In genomic region chr11:13292970-13293369, GRCh38 we compare ENCODE assay signal across 23 cellular contexts.
"Had no signal": no experiment of that assay in that cellular context is flagged by ENCODE, and none has a peak within 500 bp of the region (broad histone marks: within the 10 kb centered on the region; RNA-seq: fewer than 3 reads in every experiment).

No MANE protein-coding gene starts in this region.

- DNase-seq: activated CD4-positive, alpha-beta T cell treated with anti-CD3 and anti-CD28 coated beads, Interleukin-2, amount 10 ng/mL, durations not matched to agents 7 days and 5 days; activated CD8-positive, alpha-beta memory T cell treated with anti-CD3 and anti-CD28 coated beads, Interleukin-2, amount 50 U/mL, for 4 hours; activated CD8-positive, alpha-beta T cell treated with anti-CD3 and anti-CD28 coated beads, Interleukin-2, amount 10 ng/mL, durations not matched to agents 7 days and 5 days; activated gamma-delta T cell; activated T-cell treated with anti-CD3 and anti-CD28 coated beads, Interleukin-2, amount 50 U/mL, for 48 hours; effector memory CD4-positive, alpha-beta T cell; foreskin fibroblast; glutamatergic neuron; hippocampal formation; kidney; left lung; midbrain; right cardiac atrium; SK-N-SH; stimulated activated CD4-positive, alpha-beta T cell treated with anti-CD3 and anti-CD28 coated beads, Interleukin-4, amount 100 ng/mL, for 1 hour; T-cell; testis had no signal

- H3K36me3 Mint-ChIP-seq: type B pancreatic cell had no signal

- H3K36me3 ChIP-seq: left lung, prostate gland had no signal

- H3K4me3 Mint-ChIP-seq: activated CD4-positive, alpha-beta T cell treated with anti-CD3 and anti-CD28 coated beads, Interleukin-2, amount 10 ng/mL, durations not matched to agents 7 days and 5 days; activated CD8-positive, alpha-beta T cell treated with anti-CD3 and anti-CD28 coated beads, Interleukin-2, amount 10 ng/mL, durations not matched to agents 7 days and 5 days; activated naive CD4-positive, alpha-beta T cell treated with anti-CD3 and anti-CD28 coated beads, Interleukin-2, amount 50 U/mL, for 24 hours; dendritic cell treated with granulocyte-macrophage colony-stimulating factor and Interleukin-4, amounts not matched to agents 40 ng/mL and 50 ng/mL, for 4 days; neural crest cell; T-cell; type B pancreatic cell had no signal

- H3K27me3 Mint-ChIP-seq: activated CD4-positive, alpha-beta T cell treated with anti-CD3 and anti-CD28 coated beads, Interleukin-2, amount 10 ng/mL, durations not matched to agents 7 days and 5 days; activated naive CD4-positive, alpha-beta T cell treated with anti-CD3 and anti-CD28 coated beads, Interleukin-2, amount 50 U/mL, for 24 hours; dendritic cell treated with granulocyte-macrophage colony-stimulating factor and Interleukin-4, amounts not matched to agents 40 ng/mL and 50 ng/mL, for 4 days; T-cell had no signal

- H3K27me3 ChIP-seq: left lung, testis had no signal

- H3K27ac Mint-ChIP-seq: activated CD4-positive, alpha-beta T cell treated with anti-CD3 and anti-CD28 coated beads, Interleukin-2, amount 10 ng/mL, durations not matched to agents 7 days and 5 days; activated CD8-positive, alpha-beta T cell treated with anti-CD3 and anti-CD28 coated beads, Interleukin-2, amount 10 ng/mL, durations not matched to agents 7 days and 5 days; dendritic cell treated with granulocyte-macrophage colony-stimulating factor and Interleukin-4, amounts not matched to agents 40 ng/mL and 50 ng/mL, for 4 days; T-cell; type B pancreatic cell had no signal

- ATAC-seq: activated CD4-positive, CD25-positive, alpha-beta regulatory T cell treated with anti-CD3 and anti-CD28 coated beads, Interleukin-2, amount 50 U/mL, for 24 hours; activated CD8-positive, alpha-beta T cell treated with anti-CD3 and anti-CD28 coated beads, Interleukin-2, amount 10 ng/mL, durations not matched to agents 7 days and 5 days; left lung; right cardiac atrium had no signal

- H3K4me3 ChIP-seq: left lung, prostate gland, testis had no signal

- H3K9me3 Mint-ChIP-seq: activated CD4-positive, alpha-beta T cell treated with anti-CD3 and anti-CD28 coated beads, Interleukin-2, amount 10 ng/mL, durations not matched to agents 7 days and 5 days; activated naive CD4-positive, alpha-beta T cell treated with anti-CD3 and anti-CD28 coated beads, Interleukin-2, amount 50 U/mL, for 24 hours; dendritic cell treated with granulocyte-macrophage colony-stimulating factor and Interleukin-4, amounts not matched to agents 40 ng/mL and 50 ng/mL, for 4 days; neural crest cell; T-cell; type B pancreatic cell had no signal

- FAIRE-seq: kidney had no signal
